Comparison of ENCODE assay signal across 1 cellular context in the genomic region with DNA sequence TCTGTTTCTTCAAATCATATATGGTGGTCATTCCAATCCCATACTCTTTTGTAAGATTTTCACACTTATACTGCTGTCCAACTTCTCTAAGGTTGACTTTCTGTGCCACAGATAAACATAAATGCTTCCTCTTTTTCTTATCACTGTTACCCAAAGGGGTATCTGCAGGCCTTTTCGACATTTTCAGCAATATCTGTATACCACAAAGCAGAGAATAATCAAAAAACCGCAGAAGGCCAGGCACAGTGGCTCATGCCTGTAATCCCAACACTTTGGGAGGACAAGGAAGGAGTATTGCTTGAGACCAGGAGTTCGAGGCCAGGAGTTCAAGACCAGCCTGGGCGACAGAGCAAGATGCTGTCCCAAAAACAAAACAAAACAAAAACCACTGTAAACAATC.
A peak's percentile ranks its signal among the peaks of the same experiment; 100 is the strongest.
TF ChIP-seq lines count a peak whose summit lies in the region.

No MANE protein-coding gene starts in this region.

TF ChIP-seq in K562, 482 proteins besides CTCF, POLR2A, EP300 and RAD21 (continued from another document and continues in another):
- TF ChIP-seq ZNF431 (CRISPR knock-in tag; IDR thresholded peaks at IDR 0.05) = no peak
- no peak for TF ChIP-seq MAFG (tag; conservative IDR thresholded peaks at IDR 0.05)
- no peak for TF ChIP-seq NONO (IDR thresholded peaks at IDR 0.05; ENCODE audit: low read depth in 2 of 2, low read length in 1 of 2)
- TF ChIP-seq EP400 (IDR thresholded peaks at IDR 0.05) = no peak; the same call in 1 of the 2 replicates
- peak; percentile 59 for TF ChIP-seq NFIC (IDR thresholded peaks at IDR 0.05)
- TF ChIP-seq NR4A1 (CRISPR knock-in tag; IDR thresholded peaks at IDR 0.05) = no peak
- TF ChIP-seq NR4A1 (tag; IDR thresholded peaks at IDR 0.05) = 0 out of 2 replicates have a peak, but pooled peaks have one; percentile 57
- TF ChIP-seq, protein P1, sequence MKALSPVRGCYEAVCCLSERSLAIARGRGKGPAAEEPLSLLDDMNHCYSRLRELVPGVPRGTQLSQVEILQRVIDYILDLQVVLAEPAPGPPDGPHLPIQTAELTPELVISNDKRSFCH (CRISPR knock-in tag; IDR thresholded peaks at IDR 0.05) = no peak
- TF ChIP-seq, protein P1 (tag; IDR thresholded peaks at IDR 0.05) = peak; percentile 96
- TF ChIP-seq, protein P2, sequence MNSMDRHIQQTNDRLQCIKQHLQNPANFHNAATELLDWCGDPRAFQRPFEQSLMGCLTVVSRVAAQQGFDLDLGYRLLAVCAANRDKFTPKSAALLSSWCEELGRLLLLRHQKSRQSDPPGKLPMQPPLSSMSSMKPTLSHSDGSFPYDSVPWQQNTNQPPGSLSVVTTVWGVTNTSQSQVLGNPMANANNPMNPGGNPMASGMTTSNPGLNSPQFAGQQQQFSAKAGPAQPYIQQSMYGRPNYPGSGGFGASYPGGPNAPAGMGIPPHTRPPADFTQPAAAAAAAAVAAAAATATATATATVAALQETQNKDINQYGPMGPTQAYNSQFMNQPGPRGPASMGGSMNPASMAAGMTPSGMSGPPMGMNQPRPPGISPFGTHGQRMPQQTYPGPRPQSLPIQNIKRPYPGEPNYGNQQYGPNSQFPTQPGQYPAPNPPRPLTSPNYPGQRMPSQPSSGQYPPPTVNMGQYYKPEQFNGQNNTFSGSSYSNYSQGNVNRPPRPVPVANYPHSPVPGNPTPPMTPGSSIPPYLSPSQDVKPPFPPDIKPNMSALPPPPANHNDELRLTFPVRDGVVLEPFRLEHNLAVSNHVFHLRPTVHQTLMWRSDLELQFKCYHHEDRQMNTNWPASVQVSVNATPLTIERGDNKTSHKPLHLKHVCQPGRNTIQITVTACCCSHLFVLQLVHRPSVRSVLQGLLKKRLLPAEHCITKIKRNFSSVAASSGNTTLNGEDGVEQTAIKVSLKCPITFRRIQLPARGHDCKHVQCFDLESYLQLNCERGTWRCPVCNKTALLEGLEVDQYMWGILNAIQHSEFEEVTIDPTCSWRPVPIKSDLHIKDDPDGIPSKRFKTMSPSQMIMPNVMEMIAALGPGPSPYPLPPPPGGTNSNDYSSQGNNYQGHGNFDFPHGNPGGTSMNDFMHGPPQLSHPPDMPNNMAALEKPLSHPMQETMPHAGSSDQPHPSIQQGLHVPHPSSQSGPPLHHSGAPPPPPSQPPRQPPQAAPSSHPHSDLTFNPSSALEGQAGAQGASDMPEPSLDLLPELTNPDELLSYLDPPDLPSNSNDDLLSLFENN (IDR thresholded peaks at IDR 0.05; ENCODE audit: low read depth in 2 of 2, low read length in 2 of 2) = peak in 1 of 2 experiments; percentile 60; a peak in 1 of 4 replicates
- no peak for TF ChIP-seq IRF2 (CRISPR knock-in tag; IDR thresholded peaks at IDR 0.05)
- TF ChIP-seq, protein P3, sequence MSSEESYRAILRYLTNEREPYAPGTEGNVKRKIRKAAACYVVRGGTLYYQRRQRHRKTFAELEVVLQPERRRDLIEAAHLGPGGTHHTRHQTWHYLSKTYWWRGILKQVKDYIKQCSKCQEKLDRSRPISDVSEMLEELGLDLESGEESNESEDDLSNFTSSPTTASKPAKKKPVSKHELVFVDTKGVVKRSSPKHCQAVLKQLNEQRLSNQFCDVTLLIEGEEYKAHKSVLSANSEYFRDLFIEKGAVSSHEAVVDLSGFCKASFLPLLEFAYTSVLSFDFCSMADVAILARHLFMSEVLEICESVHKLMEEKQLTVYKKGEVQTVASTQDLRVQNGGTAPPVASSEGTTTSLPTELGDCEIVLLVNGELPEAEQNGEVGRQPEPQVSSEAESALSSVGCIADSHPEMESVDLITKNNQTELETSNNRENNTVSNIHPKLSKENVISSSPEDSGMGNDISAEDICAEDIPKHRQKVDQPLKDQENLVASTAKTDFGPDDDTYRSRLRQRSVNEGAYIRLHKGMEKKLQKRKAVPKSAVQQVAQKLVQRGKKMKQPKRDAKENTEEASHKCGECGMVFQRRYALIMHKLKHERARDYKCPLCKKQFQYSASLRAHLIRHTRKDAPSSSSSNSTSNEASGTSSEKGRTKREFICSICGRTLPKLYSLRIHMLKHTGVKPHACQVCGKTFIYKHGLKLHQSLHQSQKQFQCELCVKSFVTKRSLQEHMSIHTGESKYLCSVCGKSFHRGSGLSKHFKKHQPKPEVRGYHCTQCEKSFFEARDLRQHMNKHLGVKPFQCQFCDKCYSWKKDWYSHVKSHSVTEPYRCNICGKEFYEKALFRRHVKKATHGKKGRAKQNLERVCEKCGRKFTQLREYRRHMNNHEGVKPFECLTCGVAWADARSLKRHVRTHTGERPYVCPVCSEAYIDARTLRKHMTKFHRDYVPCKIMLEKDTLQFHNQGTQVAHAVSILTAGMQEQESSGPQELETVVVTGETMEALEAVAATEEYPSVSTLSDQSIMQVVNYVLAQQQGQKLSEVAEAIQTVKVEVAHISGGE (CRISPR knock-in tag; IDR thresholded peaks at IDR 0.05) = peak in 1 of 3 experiments; percentile 81; a peak in 2 of 6 replicates
- no peak for TF ChIP-seq NFE2 (IDR thresholded peaks at IDR 0.05; ENCODE audit: low read depth)
- TF ChIP-seq SUPT5H (IDR thresholded peaks at IDR 0.05) = no peak
- TF ChIP-seq, protein P4, sequence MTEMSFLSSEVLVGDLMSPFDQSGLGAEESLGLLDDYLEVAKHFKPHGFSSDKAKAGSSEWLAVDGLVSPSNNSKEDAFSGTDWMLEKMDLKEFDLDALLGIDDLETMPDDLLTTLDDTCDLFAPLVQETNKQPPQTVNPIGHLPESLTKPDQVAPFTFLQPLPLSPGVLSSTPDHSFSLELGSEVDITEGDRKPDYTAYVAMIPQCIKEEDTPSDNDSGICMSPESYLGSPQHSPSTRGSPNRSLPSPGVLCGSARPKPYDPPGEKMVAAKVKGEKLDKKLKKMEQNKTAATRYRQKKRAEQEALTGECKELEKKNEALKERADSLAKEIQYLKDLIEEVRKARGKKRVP (CRISPR knock-in tag; IDR thresholded peaks at IDR 0.05) = no peak
- no peak for TF ChIP-seq ZC3H11A (IDR thresholded peaks at IDR 0.05; ENCODE audit: low read depth, low read length)
- no peak for TF ChIP-seq ZNF57 (CRISPR knock-in tag; IDR thresholded peaks at IDR 0.05)
- peak; percentile 18; the same call in 1 of the 2 replicates for TF ChIP-seq CTBP1 (IDR thresholded peaks at IDR 0.05; ENCODE audit: borderline replicate concordance)
- TF ChIP-seq TEAD4 (IDR thresholded peaks at IDR 0.05; ENCODE audit: low read length) = peak; percentile 92
- TF ChIP-seq TEAD4 (CRISPR knock-in tag; IDR thresholded peaks at IDR 0.05; ENCODE audit: borderline replicate concordance) = no peak
- TF ChIP-seq MIER1 (IDR thresholded peaks at IDR 0.05; ENCODE audit: low read depth) = no peak
- TF ChIP-seq DPF2 (IDR thresholded peaks at IDR 0.05) = peak; percentile 80
- no peak for TF ChIP-seq ZBTB1 (CRISPR knock-in tag; IDR thresholded peaks at IDR 0.05; ENCODE audit: borderline replicate concordance, low read depth)
- peak; percentile 78 for TF ChIP-seq HDAC3 (IDR thresholded peaks at IDR 0.05; ENCODE audit: borderline replicate concordance, partially characterized antibody)
- TF ChIP-seq ASH1L (IDR thresholded peaks at IDR 0.05; ENCODE audit: borderline replicate concordance, low read depth, partially characterized antibody) = no peak
- no peak for TF ChIP-seq NFXL1 (CRISPR knock-in tag; IDR thresholded peaks at IDR 0.05)
- TF ChIP-seq GATA2 (CRISPR knock-in tag; IDR thresholded peaks at IDR 0.05) = peak; percentile 52; the same call in 1 of the 2 replicates
- TF ChIP-seq BCL6 (CRISPR knock-in tag; IDR thresholded peaks at IDR 0.05) = no peak
- TF ChIP-seq ETV6 (IDR thresholded peaks at IDR 0.05; ENCODE audit: borderline replicate concordance in 1 of 2, low read depth in 2 of 2, low read length in 1 of 2) = no peak
- no peak for TF ChIP-seq ETV6 (CRISPR knock-in tag; IDR thresholded peaks at IDR 0.05; ENCODE audit: borderline replicate concordance)
- TF ChIP-seq ZKSCAN1 (IDR thresholded peaks at IDR 0.05; ENCODE audit: low read depth, low read length) = no peak
- TF ChIP-seq, protein P5, sequence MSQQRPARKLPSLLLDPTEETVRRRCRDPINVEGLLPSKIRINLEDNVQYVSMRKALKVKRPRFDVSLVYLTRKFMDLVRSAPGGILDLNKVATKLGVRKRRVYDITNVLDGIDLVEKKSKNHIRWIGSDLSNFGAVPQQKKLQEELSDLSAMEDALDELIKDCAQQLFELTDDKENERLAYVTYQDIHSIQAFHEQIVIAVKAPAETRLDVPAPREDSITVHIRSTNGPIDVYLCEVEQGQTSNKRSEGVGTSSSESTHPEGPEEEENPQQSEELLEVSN (IDR thresholded peaks at IDR 0.05; ENCODE audit: borderline replicate concordance in 1 of 2, extremely low read depth in 1 of 2, insufficient read depth in 1 of 2, insufficient read length in 1 of 2, low read depth in 1 of 2, low read length in 1 of 2, poor library complexity in 1 of 2, severe bottlenecking in 1 of 2) = no peak
- TF ChIP-seq SMARCE1 (IDR thresholded peaks at IDR 0.05) = peak; percentile 97
- TF ChIP-seq, protein P6, sequence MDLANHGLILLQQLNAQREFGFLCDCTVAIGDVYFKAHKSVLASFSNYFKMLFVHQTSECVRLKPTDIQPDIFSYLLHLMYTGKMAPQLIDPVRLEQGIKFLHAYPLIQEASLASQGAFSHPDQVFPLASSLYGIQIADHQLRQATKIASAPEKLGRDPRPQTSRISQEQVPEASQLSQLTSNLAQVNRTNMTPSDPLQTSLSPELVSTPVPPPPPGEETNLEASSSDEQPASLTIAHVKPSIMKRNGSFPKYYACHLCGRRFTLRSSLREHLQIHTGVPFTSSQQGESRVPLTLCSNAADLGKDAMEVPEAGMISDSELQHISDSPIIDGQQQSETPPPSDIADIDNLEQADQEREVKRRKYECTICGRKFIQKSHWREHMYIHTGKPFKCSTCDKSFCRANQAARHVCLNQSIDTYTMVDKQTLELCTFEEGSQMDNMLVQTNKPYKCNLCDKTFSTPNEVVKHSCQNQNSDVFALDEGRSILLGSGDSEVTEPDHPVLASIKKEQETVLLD (IDR thresholded peaks at IDR 0.05) = no peak
- peak; percentile 83 for TF ChIP-seq ZNF766 (CRISPR knock-in tag; conservative IDR thresholded peaks at IDR 0.05)
- peak; percentile 93 for TF ChIP-seq ARID1B (IDR thresholded peaks at IDR 0.05)
- no peak for TF ChIP-seq MECOM (CRISPR knock-in tag; IDR thresholded peaks at IDR 0.05)
- TF ChIP-seq, protein P7, sequence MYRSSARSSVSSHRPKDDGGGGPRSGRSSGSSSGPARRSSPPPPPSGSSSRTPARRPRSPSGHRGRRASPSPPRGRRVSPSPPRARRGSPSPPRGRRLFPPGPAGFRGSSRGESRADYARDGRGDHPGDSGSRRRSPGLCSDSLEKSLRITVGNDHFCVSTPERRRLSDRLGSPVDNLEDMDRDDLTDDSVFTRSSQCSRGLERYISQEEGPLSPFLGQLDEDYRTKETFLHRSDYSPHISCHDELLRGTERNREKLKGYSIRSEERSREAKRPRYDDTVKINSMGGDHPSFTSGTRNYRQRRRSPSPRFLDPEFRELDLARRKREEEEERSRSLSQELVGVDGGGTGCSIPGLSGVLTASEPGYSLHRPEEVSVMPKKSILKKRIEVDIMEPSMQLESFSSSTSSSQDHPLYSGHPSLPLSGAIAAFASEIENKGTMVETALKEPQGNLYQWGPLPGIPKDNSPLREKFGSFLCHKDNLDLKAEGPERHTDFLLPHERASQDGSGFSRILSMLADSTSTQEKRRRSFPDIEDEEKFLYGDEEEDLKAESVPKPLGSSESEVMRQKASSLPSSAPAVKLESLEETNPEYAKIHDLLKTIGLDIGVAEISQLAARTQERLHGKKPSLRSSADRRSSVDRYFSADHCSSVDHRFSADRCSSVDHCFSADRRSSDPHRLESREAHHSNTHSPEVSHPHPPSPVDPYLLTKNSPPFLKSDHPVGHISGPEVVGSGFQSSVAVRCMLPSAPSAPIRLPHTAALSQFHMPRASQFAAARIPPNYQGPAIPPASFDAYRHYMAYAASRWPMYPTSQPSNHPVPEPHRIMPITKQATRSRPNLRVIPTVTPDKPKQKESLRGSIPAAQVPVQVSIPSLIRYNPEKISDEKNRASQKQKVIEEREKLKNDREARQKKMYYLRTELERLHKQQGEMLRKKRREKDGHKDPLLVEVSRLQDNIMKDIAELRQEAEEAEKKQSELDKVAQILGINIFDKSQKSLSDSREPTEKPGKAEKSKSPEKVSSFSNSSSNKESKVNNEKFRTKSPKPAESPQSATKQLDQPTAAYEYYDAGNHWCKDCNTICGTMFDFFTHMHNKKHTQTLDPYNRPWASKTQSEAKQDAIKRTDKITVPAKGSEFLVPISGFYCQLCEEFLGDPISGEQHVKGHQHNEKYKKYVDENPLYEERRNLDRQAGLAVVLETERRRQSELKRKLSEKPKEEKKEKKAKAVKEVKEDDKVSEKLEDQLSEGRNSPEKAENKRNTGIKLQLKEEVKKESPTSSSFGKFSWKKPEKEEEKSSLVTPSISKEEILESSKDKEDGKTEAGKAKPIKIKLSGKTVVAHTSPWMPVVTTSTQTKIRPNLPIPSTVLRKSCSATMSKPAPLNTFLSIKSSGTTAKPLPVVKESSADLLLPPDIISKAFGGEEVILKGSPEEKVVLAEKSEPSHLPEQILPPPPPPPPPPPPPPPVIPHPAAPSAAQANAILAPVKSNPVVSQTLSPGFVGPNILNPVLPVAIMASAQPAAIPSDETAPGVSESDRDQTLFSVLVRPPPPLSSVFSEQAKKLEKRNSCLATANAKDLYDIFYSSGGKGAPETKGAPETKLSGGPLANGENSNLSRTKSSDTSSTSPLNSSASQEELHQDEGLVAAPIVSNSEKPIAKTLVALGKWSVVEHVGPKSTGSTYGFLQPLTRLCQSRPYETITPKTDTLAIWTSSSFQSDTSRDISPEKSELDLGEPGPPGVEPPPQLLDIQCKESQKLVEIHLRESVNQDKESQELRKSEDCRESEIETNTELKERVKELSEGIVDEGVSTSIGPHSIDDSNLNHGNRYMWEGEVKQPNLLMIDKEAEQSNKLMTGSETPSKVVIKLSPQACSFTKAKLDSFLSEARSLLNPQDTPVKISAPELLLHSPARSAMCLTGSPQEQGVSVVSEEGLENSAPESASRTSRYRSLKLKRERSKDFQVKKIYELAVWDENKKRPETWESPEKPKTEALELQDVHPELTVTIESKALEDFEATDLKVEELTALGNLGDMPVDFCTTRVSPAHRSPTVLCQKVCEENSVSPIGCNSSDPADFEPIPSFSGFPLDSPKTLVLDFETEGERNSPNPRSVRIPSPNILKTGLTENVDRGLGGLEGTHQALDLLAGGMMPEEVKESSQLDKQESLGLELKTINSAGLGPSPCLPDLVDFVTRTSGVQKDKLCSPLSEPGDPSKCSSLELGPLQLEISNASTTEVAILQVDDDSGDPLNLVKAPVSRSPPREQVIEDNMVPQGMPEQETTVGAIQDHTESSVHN (IDR thresholded peaks at IDR 0.05; ENCODE audit: borderline replicate concordance in 1 of 2, low read depth in 1 of 2) = 0 out of 4 replicates have a peak, but pooled peaks of 1 of the 2 experiments have one; percentile 33
- TF ChIP-seq, protein P8, sequence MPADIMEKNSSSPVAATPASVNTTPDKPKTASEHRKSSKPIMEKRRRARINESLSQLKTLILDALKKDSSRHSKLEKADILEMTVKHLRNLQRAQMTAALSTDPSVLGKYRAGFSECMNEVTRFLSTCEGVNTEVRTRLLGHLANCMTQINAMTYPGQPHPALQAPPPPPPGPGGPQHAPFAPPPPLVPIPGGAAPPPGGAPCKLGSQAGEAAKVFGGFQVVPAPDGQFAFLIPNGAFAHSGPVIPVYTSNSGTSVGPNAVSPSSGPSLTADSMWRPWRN (IDR thresholded peaks at IDR 0.05; ENCODE audit: low read depth) = peak; percentile 96
- TF ChIP-seq, protein P9, sequence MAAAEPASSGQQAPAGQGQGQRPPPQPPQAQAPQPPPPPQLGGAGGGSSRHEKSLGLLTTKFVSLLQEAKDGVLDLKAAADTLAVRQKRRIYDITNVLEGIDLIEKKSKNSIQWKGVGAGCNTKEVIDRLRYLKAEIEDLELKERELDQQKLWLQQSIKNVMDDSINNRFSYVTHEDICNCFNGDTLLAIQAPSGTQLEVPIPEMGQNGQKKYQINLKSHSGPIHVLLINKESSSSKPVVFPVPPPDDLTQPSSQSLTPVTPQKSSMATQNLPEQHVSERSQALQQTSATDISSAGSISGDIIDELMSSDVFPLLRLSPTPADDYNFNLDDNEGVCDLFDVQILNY (CRISPR knock-in tag; IDR thresholded peaks at IDR 0.05) = no peak
